12 cellular contexts compared by ENCODE assay signal in the genomic region with DNA sequence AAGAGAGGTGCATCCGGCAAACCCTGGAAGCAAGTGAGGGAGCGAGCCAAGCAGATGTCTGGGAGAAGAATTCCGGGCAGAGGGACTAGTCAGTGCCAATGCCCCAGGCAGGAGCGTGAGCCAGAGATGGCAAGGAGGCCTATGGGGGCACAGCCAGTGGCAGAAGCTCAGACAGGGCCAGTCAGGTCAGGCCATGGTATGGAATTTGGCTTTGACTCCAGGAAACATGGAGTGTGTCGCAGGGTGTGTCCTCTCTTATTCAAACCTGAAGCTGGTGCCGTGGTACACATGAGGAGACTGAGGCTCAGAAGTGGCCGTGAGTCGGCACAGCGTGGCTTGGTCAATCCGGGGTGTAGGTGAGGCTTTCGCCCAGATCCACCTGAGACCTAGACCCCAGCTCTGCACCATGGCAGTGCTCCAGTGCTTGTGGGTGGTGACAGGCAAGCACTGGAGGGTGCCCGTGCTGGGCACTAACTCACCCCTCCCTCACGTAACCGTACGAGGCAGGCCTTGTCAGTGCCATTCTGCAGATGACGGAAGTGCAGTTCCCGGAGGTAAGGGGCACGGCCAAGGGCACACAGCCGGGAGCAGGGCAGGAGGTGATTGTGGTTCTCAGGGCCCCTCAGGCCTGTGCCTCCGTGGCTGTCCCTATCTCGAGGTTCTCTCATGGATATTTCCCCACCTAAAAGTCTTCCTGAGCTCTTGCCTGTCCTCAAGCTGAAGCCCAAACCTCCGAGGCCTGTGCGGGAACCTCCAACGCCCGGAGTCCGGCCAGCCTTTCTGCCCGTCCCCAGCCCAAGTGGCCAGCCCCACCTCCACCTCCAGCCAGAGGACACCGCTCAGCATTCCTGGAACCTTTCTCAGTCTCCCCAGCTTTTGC. TPM values are rescaled to one million over a fixed set of nuclear protein-coding genes. Genes with fewer than 3 reads are reported as not detected.
DNase-seq lines count a peak whose midpoint lies in the region; FAIRE-seq and TF ChIP-seq lines count a peak whose summit lies in the region.
"Had no signal": no experiment of that assay in that cellular context is flagged by ENCODE, and none has a peak within 500 bp of the region (broad histone marks: within the 10 kb centered on the region; RNA-seq: fewer than 3 reads in every experiment).

No MANE protein-coding gene starts in this region.

- TF ChIP-seq CTCF in bronchial epithelial cell (IDR thresholded peaks at IDR 0.05; ENCODE audit: insufficient read depth, low read length, severe bottlenecking) (no peak), neural progenitor cell (IDR thresholded peaks at IDR 0.05) (no peak), uterus (IDR thresholded peaks at IDR 0.05) (no peak), BE2C (IDR thresholded peaks at IDR 0.05; ENCODE audit: low read depth, low read length) (no peak)

- no peak overlapping the region for H3K4me3 Mint-ChIP-seq in neural progenitor cell
- H3K4me3 Mint-ChIP-seq: nephron progenitor cell had no signal

- H3K27ac ChIP-seq in neural progenitor cell = no peak overlapping the region
- H3K27ac ChIP-seq in uterus = no peak overlapping the region

- no peak overlapping the region for H3K9ac ChIP-seq in neural progenitor cell

- H3K36me3 Mint-ChIP-seq in neural progenitor cell = no peaks in the 10 kb centered on the region
- H3K36me3 Mint-ChIP-seq: CD4-positive, CD25-positive, alpha-beta regulatory T cell had no signal

- no peak overlapping the region for H3K4me2 ChIP-seq in neural progenitor cell

- intact Hi-C loops in uterus (cut with DNase I; ENCODE audit: low total_unique reads) = no loop called here

- H3K27me3 Mint-ChIP-seq in neural progenitor cell (ENCODE audit: insufficient read depth, low read depth) = no peaks in the 10 kb centered on the region
- H3K27me3 Mint-ChIP-seq: CD4-positive, CD25-positive, alpha-beta regulatory T cell had no signal

- DNase-seq in H7 (peak; percentile 39), bronchial epithelial cell (ENCODE audit: low read depth) (peak; percentile 68), neural progenitor cell (ENCODE audit: low spot score) (no peak), uterus (no peak), BE2C (no peak), occipital lobe (lab: John Stamatoyannopoulos, UW) (no peak)
- DNase-seq: activated CD4-positive, alpha-beta T cell treated with anti-CD3 and anti-CD28 coated beads for 4 hours; activated effector memory CD4-positive, alpha-beta T cell treated with anti-CD3 and anti-CD28 coated beads, Interleukin-2, amount 50 U/mL, for 16 hours; CD4-positive, CD25-positive, alpha-beta regulatory T cell; central memory CD4-positive, alpha-beta T cell; NCI-H2029 treated with DMSO at 0.1 percent for 48 hours; nephron progenitor cell had no signal

- FAIRE-seq in bronchial epithelial cell (lab: Jason Lieb, UNC) = no peak

- H3K9me3 ChIP-seq in neural progenitor cell (ENCODE audit: low read depth) (no peaks in the 10 kb centered on the region), uterus (no peaks in the 10 kb centered on the region), BE2C (no peaks in the 10 kb centered on the region)

- peak overlapping the region; percentile 72 for H3K27ac Mint-ChIP-seq in neural progenitor cell

- H4K20me1 ChIP-seq in neural progenitor cell (ENCODE audit: low read depth) = no peaks in the 10 kb centered on the region

- no peaks in the 10 kb centered on the region for H3F3A ChIP-seq in neural progenitor cell (ENCODE audit: low read depth)

- no peak overlapping the region for H2AFZ ChIP-seq in neural progenitor cell (replicated peaks)

- H3K4me3 ChIP-seq in H7 (ENCODE audit: insufficient read depth, low read depth, low read length) (no peak overlapping the region), bronchial epithelial cell (ENCODE audit: low read depth, low read length) (no peak overlapping the region), neural progenitor cell (no peak overlapping the region), uterus (no peak overlapping the region), BE2C (ENCODE audit: low read depth, low read length) (no peak overlapping the region)

- H3K36me3 ChIP-seq in H7 (replicated peaks; ENCODE audit: control insufficient read depth, insufficient read depth, low read length) (no peaks in the 10 kb centered on the region), bronchial epithelial cell (ENCODE audit: control insufficient read depth, insufficient read depth, low read length) (no peaks in the 10 kb centered on the region), neural progenitor cell (no peaks in the 10 kb centered on the region), uterus (no peaks in the 10 kb centered on the region), BE2C (no peaks in the 10 kb centered on the region)

- TF ChIP-seq POLR2A in uterus (IDR thresholded peaks at IDR 0.05) = no peak

- H3K27me3 ChIP-seq in H7 (ENCODE audit: control insufficient read depth, insufficient read depth, low read length) = no peaks in the 10 kb centered on the region
- H3K27me3 ChIP-seq in bronchial epithelial cell (ENCODE audit: control insufficient read depth, insufficient read depth, low read length) = no peaks in the 10 kb centered on the region
- H3K27me3 ChIP-seq in neural progenitor cell = no peaks in the 10 kb centered on the region
- no peaks in the 10 kb centered on the region for H3K27me3 ChIP-seq in uterus
- no peaks in the 10 kb centered on the region for H3K27me3 ChIP-seq in BE2C

- H3K4me1 ChIP-seq in neural progenitor cell (no peaks in the 10 kb centered on the region), uterus (no peaks in the 10 kb centered on the region), BE2C (no peaks in the 10 kb centered on the region)

- H3K79me2 ChIP-seq in neural progenitor cell (ENCODE audit: low read depth) = no peaks in the 10 kb centered on the region

- H3K4me1 Mint-ChIP-seq in neural progenitor cell = no peaks in the 10 kb centered on the region

- no peaks in the 10 kb centered on the region for H3K9me3 Mint-ChIP-seq in neural progenitor cell
- H3K9me3 Mint-ChIP-seq: CD4-positive, CD25-positive, alpha-beta regulatory T cell; nephron progenitor cell had no signal

RNA-seq across cellular contexts. Expression of a gene that starts 10.6 kb away (rescaled TPM):
- 0.42 and 0.81 TPM in 2 replicates for total RNA-seq in H7 (2014; rRNA removed; shearing (Covaris generic))
- total RNA-seq in bronchial epithelial cell = not detected in 2 replicates
- total RNA-seq in neural progenitor cell (ENCODE audit: low replicate concordance) = not detected in 2 replicates
- 1 to 10 TPM; 4.9 to 9.7 (median 7.6) TPM for total RNA-seq in uterus
- polyA plus RNA-seq in BE2C (2012; ENCODE audit: insufficient read depth, insufficient read length, low read depth) = 0.63 TPM
- 0.78 TPM for total RNA-seq in occipital lobe

RNA-seq across cellular contexts. Expression of a gene that starts 19.5 kb away (rescaled TPM):
- total RNA-seq in H7 (2014; rRNA removed; shearing (Covaris generic)) = 26.7 and 29.0 TPM in 2 replicates
- total RNA-seq in bronchial epithelial cell (12.3 and 18.2 TPM in 2 replicates), neural progenitor cell (ENCODE audit: low replicate concordance) (11.3 and 36.4 TPM in 2 replicates), uterus (10 to 100 TPM; 30.9 to 79.2 (median 64.2) TPM), occipital lobe (8.9 TPM)
- 41.0 TPM for polyA plus RNA-seq in BE2C (2012; ENCODE audit: insufficient read depth, insufficient read length, low read depth)

RNA-seq across cellular contexts. Expression of a gene that starts 36.4 kb away (rescaled TPM):
- not detected in 2 replicates for total RNA-seq in H7 (2014; rRNA removed; shearing (Covaris generic))
- under 0.01 TPM in 1 of 2 replicates, not detected in the other for total RNA-seq in bronchial epithelial cell
- total RNA-seq in neural progenitor cell (ENCODE audit: low replicate concordance) = 0.06 and 0.12 TPM in 2 replicates
- under 1 TPM in 2 of 4 donors, not detected in 2; 0.09 to 0.14 TPM for total RNA-seq in uterus
- 0.20 TPM for polyA plus RNA-seq in BE2C (2012; ENCODE audit: insufficient read depth, insufficient read length, low read depth)
- total RNA-seq in occipital lobe = not detected
- total RNA-seq: CD4-positive, CD25-positive, alpha-beta regulatory T cell had no signal
- polyA plus RNA-seq: CD4-positive, CD25-positive, alpha-beta regulatory T cell had no signal

RNA-seq across cellular contexts. Expression of a gene that starts 37.3 kb away (rescaled TPM):
- total RNA-seq in H7 (2014; rRNA removed; shearing (Covaris generic)) = 132 and 162 TPM in 2 replicates
- 141 and 143 TPM in 2 replicates for total RNA-seq in bronchial epithelial cell
- 126 and 175 TPM in 2 replicates for total RNA-seq in neural progenitor cell (ENCODE audit: low replicate concordance)
- total RNA-seq in uterus = 100 to 1,000 TPM in 1 of 4 donors, 10 to 100 TPM in 3; 43.8 to 161 (median 96.2) TPM
- polyA plus RNA-seq in BE2C (2012; ENCODE audit: insufficient read depth, insufficient read length, low read depth) = 230 TPM
- total RNA-seq in occipital lobe = 69.1 TPM

RNA-seq across cellular contexts. Expression of a gene that starts 60.0 kb away (rescaled TPM):
- total RNA-seq in H7 (2014; rRNA removed; shearing (Covaris generic)) = 0.33 and 0.42 TPM in 2 replicates
- 0.26 and 0.64 TPM in 2 replicates for total RNA-seq in bronchial epithelial cell
- total RNA-seq in neural progenitor cell (ENCODE audit: low replicate concordance) = not detected in 2 replicates
- total RNA-seq in uterus = under 1 TPM in 1 of 4 donors, not detected in 3; 0.41 TPM
- not detected for polyA plus RNA-seq in BE2C (2012; ENCODE audit: insufficient read depth, insufficient read length, low read depth)
- total RNA-seq in occipital lobe = not detected
- polyA plus RNA-seq: CD4-positive, CD25-positive, alpha-beta regulatory T cell had no signal

Comparison
In these comparisons a context has a peak if more than half of its experiments do, and no peak if none do; other contexts are left out.
1. DNase-seq: peak in H7 (single experiment) and bronchial epithelial cell (single experiment); none in neural progenitor cell (single experiment), uterus (0 of 2), BE2C (single experiment) and occipital lobe (single experiment).